ENCODE assay signal across 7 cellular contexts in the genomic region with DNA sequence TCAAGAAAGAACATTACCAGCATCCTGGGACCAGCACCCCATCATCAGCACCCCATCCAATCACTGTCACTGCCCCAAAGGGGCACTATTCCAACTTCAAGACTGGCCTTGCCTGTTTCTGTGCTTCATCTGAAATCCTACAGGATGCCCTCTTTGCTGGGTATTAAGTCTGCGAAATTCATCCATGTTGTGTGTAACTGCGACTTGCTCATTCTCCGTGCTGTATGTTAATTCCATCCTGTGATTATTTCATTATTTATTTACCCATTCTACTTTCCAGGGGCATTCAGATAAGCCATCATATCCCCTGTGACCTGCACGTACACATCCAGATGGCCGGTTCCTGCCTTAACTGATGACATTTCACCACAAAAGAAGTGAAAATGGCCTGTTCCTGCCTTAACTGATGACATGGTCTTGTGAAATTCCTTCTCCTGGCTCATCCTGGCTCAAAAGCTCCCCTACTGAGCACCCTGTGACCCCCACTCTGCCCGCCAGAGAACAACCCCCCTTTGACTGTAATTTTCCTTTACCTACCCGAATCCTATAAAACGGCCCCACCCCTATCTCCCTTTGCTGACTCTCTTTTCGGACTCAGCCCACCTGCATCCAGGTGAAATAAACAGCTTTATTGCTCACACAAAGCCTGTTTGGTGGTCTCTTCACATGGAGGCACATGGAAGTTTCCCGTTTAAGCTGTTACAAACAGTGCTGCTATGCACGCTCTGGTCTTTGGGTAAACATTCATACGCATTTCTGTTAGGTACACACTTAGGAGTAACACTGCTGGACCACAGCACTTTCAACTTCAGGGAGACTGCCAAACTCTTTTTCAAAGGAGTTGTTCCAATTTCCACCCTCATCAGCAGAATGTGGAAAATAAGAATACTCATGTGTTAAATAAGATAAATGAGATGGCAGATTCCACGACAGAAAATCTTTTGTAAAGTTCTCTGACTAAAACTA.
DNase-seq lines count a peak whose midpoint lies in the region; TF ChIP-seq lines count a peak whose summit lies in the region.
"Not testable (repeated sequence)": the region's sequence is repeated elsewhere in the genome, so short reads cannot be mapped to it uniquely, and the experiment has no call there.

No MANE protein-coding gene starts in this region.

- not testable (repeated sequence) for H3K4me3 ChIP-seq in fibroblast of the aortic adventitia (ENCODE audit: low read depth, low read length); smooth muscle cell

- H3K9me3 ChIP-seq in smooth muscle cell (replicated peaks; ENCODE audit: low read depth), result not testable (repeated sequence)

- DNase-seq in G401 (ENCODE audit: low spot score) (peak; percentile 36), M059J (ENCODE audit: low read depth) (peak; percentile 83), amniotic epithelial cell (ENCODE audit: low read depth) (peak; percentile 52), fibroblast of the aortic adventitia (ENCODE audit: low read depth) (peak; percentile 95)
- not testable (repeated sequence) for DNase-seq in chondrocyte (ENCODE audit: low spot score); smooth muscle cell (lab: John Stamatoyannopoulos, UW; ENCODE audit: unreplicated experiment)

- not testable (repeated sequence) for TF ChIP-seq CTCF in chondrocyte (IDR thresholded peaks at IDR 0.05); fibroblast of the aortic adventitia (IDR thresholded peaks at IDR 0.05; ENCODE audit: insufficient read depth, low read length); nephron (IDR thresholded peaks at IDR 0.05; ENCODE audit: unreplicated experiment in 3 of 3); smooth muscle cell (IDR thresholded peaks at IDR 0.05; ENCODE audit: borderline replicate concordance, insufficient read depth, poor library complexity, severe bottlenecking)

- not testable (repeated sequence) for H3K36me3 Mint-ChIP-seq in chondrocyte (ENCODE audit: low read depth); nephron (ENCODE audit: low read depth)

- H3K9me3 Mint-ChIP-seq in chondrocyte (ENCODE audit: low read depth); nephron: not testable (repeated sequence)

- H3K36me3 ChIP-seq in smooth muscle cell (ENCODE audit: low read depth), result not testable (repeated sequence)

- WGBS in smooth muscle cell (ENCODE audit: low lambda C conversion rate), result 75% methylated on average over 13 of the region's 13 CpGs

- H3K27ac Mint-ChIP-seq in chondrocyte (ENCODE audit: unreplicated experiment), result peak overlapping the region; percentile 98
- peak overlapping the region; percentile 65 to 95 (median 91) for H3K27ac Mint-ChIP-seq in nephron

- H2AFZ ChIP-seq in smooth muscle cell (ENCODE audit: low read depth), result not testable (repeated sequence)

- not testable (repeated sequence) for H3K4me3 Mint-ChIP-seq in chondrocyte (ENCODE audit: unreplicated experiment)
- H3K4me3 Mint-ChIP-seq in nephron, result peak overlapping the region in 1 of 3 experiments; percentile 42

- not testable (repeated sequence) for H4K20me1 ChIP-seq in smooth muscle cell (ENCODE audit: low read depth)

- H3K4me2 ChIP-seq in smooth muscle cell, result not testable (repeated sequence)

- in situ Hi-C loops in G401 (cut with HindIII; ENCODE audit: low sequenced_read_pairs), result not testable (repeated sequence)

- peaks cover 76% of the 10 kb centered on the region for H3K4me1 Mint-ChIP-seq in chondrocyte (ENCODE audit: low read depth)
- peaks cover 63% of the 10 kb centered on the region for H3K4me1 Mint-ChIP-seq in nephron

- not testable (repeated sequence) for H3K9ac ChIP-seq in smooth muscle cell (ENCODE audit: low read depth)

- not testable (repeated sequence) for H3K27me3 Mint-ChIP-seq in chondrocyte (ENCODE audit: low read depth)
- peaks cover 19% of the 10 kb centered on the region for H3K27me3 Mint-ChIP-seq in nephron (ENCODE audit: low read depth)

- H3F3A ChIP-seq in smooth muscle cell (ENCODE audit: low read depth), result peaks cover 16% of the 10 kb centered on the region

- not testable (repeated sequence) for H3K27me3 ChIP-seq in smooth muscle cell (ENCODE audit: low read depth)

- H3K27ac ChIP-seq in smooth muscle cell (ENCODE audit: low read depth), result peak overlapping the region; percentile 66

- H3K4me1 ChIP-seq in smooth muscle cell (ENCODE audit: low read depth), result not testable (repeated sequence)

- not testable (repeated sequence) for H3K79me2 ChIP-seq in smooth muscle cell (ENCODE audit: low read depth)
